In the genomic region with DNA sequence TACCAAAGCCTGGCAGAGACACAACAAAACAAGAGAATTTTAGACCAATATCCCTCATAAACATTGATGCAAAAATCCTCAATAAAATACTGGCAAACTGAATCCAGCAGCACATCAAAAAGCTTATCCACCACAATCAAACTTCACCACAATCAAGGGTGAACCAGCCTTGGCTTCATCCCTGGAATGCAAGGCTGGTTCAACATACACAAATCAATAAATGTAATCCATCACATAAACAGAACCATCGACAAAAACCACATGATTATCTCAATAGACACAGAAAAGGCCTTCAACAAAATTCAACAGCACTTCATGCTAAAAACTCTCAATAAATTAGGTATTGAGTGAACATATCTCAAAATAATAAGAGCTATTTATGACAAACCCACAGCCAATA, we compare ENCODE assay signal across 4 cellular contexts. TPM values are rescaled to one million over a fixed set of nuclear protein-coding genes. Genes with fewer than 3 reads are reported as not detected.
"Had no signal": no experiment of that assay in that cellular context is flagged by ENCODE, and none has a peak within 500 bp of the region (broad histone marks: within the 10 kb centered on the region; RNA-seq: fewer than 3 reads in every experiment).

No MANE protein-coding gene starts in this region.

RNA-seq across cellular contexts. Expression of a gene that starts 12.0 kb away (rescaled TPM):
- total RNA-seq: LHCN-M2, M059J, MCF 10A, NCI-H460 had no signal

RNA-seq across cellular contexts. Expression of a gene that starts 14.0 kb away (rescaled TPM):
- total RNA-seq: LHCN-M2, M059J, MCF 10A, NCI-H460 had no signal
